8 cellular contexts compared by ENCODE assay signal in genomic region chr17:2138768-2139167, GRCh38.
A peak's percentile ranks its signal among the peaks of the same experiment; 100 is the strongest.
DNase-seq lines count a peak whose midpoint lies in the region; ATAC-seq and TF ChIP-seq lines count a peak whose summit lies in the region.

No MANE protein-coding gene starts in this region.

- no peak overlapping the region for H3K4me2 ChIP-seq in mammary epithelial cell (ENCODE audit: insufficient read depth, low read depth, low read length)

- TF ChIP-seq CTCF in MCF 10A (IDR thresholded peaks at IDR 0.05; ENCODE audit: unreplicated experiment) (no peak), mammary epithelial cell (conservative IDR thresholded peaks at IDR 0.05 in 1 of 2, IDR thresholded peaks at IDR 0.05 in 1 of 2; ENCODE audit: extremely low read depth in 1 of 2, insufficient read depth in 1 of 2, low read depth in 1 of 2, low read length in 2 of 2) (no peak), fibroblast of villous mesenchyme (IDR thresholded peaks at IDR 0.05; ENCODE audit: insufficient read depth, low read depth, low read length) (no peak), upper lobe of right lung (IDR thresholded peaks at IDR 0.05) (no peak)

- no peaks in the 10 kb centered on the region for H4K20me1 ChIP-seq in mammary epithelial cell (ENCODE audit: insufficient read depth, low read length)

- no peak overlapping the region for H3K9ac ChIP-seq in mammary epithelial cell (ENCODE audit: insufficient read depth, low read length)

- CTCF ChIA-PET in MCF 10A (lab: Yijun Ruan, JAX) (interaction anchor here (0.5 to 1.6 kb wide), 3 partner anchors 95 to 119 kb away, joined by 3 to 5 read pairs (median 3); no protein-coding TSS in a partner anchor), mammary epithelial cell (lab: Charles Lee; ENCODE audit: low non-redundant PET) (no interaction called here)

- no TSS peak for BruUV-seq in MCF 10A (replicated peaks; lab: Mats Ljungman, UMichigan)
- no TSS peak for BruUV-seq in mammary epithelial cell (replicated peaks; lab: Mats Ljungman, UMichigan)

- peak overlapping the region; percentile 57 for H3K27ac Mint-ChIP-seq in MCF 10A (ENCODE audit: low read depth, unreplicated experiment)

- H3K4me3 Mint-ChIP-seq in MCF 10A (ENCODE audit: unreplicated experiment) = no peak overlapping the region

- peaks cover 22% of the 10 kb centered on the region for H3K4me1 Mint-ChIP-seq in MCF 10A (ENCODE audit: insufficient read depth, unreplicated experiment)

- no peaks in the 10 kb centered on the region for H3K27me3 Mint-ChIP-seq in MCF 10A (ENCODE audit: insufficient read depth, unreplicated experiment)

- H3K4me1 ChIP-seq in mammary epithelial cell (ENCODE audit: insufficient read depth, low read length) = no peaks in the 10 kb centered on the region
- peaks cover 24% of the 10 kb centered on the region for H3K4me1 ChIP-seq in upper lobe of right lung

- WGBS in mammary epithelial cell (ENCODE audit: low coverage, missing lambda C conversion rate) = 49% methylated on average over 2 of the region's 2 CpGs

- peaks cover 1% of the 10 kb centered on the region for H3K36me3 ChIP-seq in mammary epithelial cell (ENCODE audit: insufficient read depth, low read length)
- no peaks in the 10 kb centered on the region for H3K36me3 ChIP-seq in upper lobe of right lung

- H2AFZ ChIP-seq in mammary epithelial cell (ENCODE audit: low read depth, low read length) = no peak overlapping the region

- H3K4me3 ChIP-seq in mammary epithelial cell (replicated peaks in 1 of 3; ENCODE audit: insufficient read depth in 1 of 3, low read depth in 2 of 3, low read length in 3 of 3) = no peak overlapping the region
- H3K4me3 ChIP-seq in fibroblast of villous mesenchyme (ENCODE audit: low read depth, low read length) = no peak overlapping the region
- H3K4me3 ChIP-seq in upper lobe of right lung = no peak overlapping the region

- no peaks in the 10 kb centered on the region for H3K27me3 ChIP-seq in mammary epithelial cell (ENCODE audit: insufficient read depth, low read length)
- H3K27me3 ChIP-seq in upper lobe of right lung = no peaks in the 10 kb centered on the region

- no peaks in the 10 kb centered on the region for H3K9me3 Mint-ChIP-seq in MCF 10A (ENCODE audit: unreplicated experiment)

- POLR2A ChIA-PET in MCF 10A (lab: Yijun Ruan, JAX) = interaction anchor here (0.8 to 2.1 kb wide), 7 partner anchors 15 to 309 kb away, joined by 3 to 11 read pairs (median 3); partner anchors contain the start of gene SMYD4

- dilution Hi-C loops in mammary epithelial cell (cut with HindIII; ENCODE audit: low sequenced_read_pairs) = no loop called here

- in situ Hi-C loops in mammary epithelial cell (cut with MboI; ENCODE audit: low sequenced_read_pairs in 2 of 2) = no loop called here

- DNase-seq in MCF 10A (ENCODE audit: unreplicated experiment) = peak; percentile 50
- no peak for DNase-seq in mammary epithelial cell
- peak; percentile 66 for DNase-seq in NCI-H2171 (lab: John Stamatoyannopoulos, UW)
- peak; percentile 84 for DNase-seq in fibroblast of villous mesenchyme (ENCODE audit: low read depth)
- DNase-seq in upper lobe of right lung = no peak
- no peak for DNase-seq in stimulated activated CD4-positive, alpha-beta T cell treated with anti-CD3 and anti-CD28 coated beads, Interleukin-1b, Interleukin-23, amount 100 ng/mL, for 48 hours
- DNase-seq in foreskin melanocyte = no peak
- DNase-seq in activated CD4-positive, CD25-positive, alpha-beta regulatory T cell treated with anti-CD3 and anti-CD28 coated beads, Interleukin-2, amount 50 U/mL, for 72 hours = no peak

- peak; percentile 54 for ATAC-seq in upper lobe of right lung

- H3K27ac ChIP-seq in mammary epithelial cell (ENCODE audit: insufficient read depth, low read depth, low read length) = no peak overlapping the region
- peak overlapping the region; percentile 49 for H3K27ac ChIP-seq in upper lobe of right lung

- H3K36me3 Mint-ChIP-seq in MCF 10A (ENCODE audit: insufficient read depth, unreplicated experiment) = no peaks in the 10 kb centered on the region

- no peaks in the 10 kb centered on the region for H3K9me3 ChIP-seq in mammary epithelial cell (replicated peaks; ENCODE audit: insufficient read depth, low read length)
- H3K9me3 ChIP-seq in upper lobe of right lung = no peaks in the 10 kb centered on the region

- no peaks in the 10 kb centered on the region for H3K79me2 ChIP-seq in mammary epithelial cell (ENCODE audit: insufficient read depth, low read length)

- intact Hi-C loops in MCF 10A (cut with micrococcal nuclease) (no loop called here), mammary epithelial cell (cut with micrococcal nuclease) (no loop called here), upper lobe of right lung (cut with DNase I) (no loop called here)

Comparison
In these comparisons a context has a peak if more than half of its experiments do, and no peak if none do; other contexts are left out.
1. DNase-seq: peak in MCF 10A (single experiment), NCI-H2171 (single experiment) and fibroblast of villous mesenchyme (single experiment); none in mammary epithelial cell (single experiment), upper lobe of right lung (single experiment), stimulated activated CD4-positive, alpha-beta T cell treated with anti-CD3 and anti-CD28 coated beads, Interleukin-1b, Interleukin-23, amount 100 ng/mL, for 48 hours (single experiment), foreskin melanocyte (single experiment) and activated CD4-positive, CD25-positive, alpha-beta regulatory T cell treated with anti-CD3 and anti-CD28 coated beads, Interleukin-2, amount 50 U/mL, for 72 hours (single experiment).